In the genomic region with DNA sequence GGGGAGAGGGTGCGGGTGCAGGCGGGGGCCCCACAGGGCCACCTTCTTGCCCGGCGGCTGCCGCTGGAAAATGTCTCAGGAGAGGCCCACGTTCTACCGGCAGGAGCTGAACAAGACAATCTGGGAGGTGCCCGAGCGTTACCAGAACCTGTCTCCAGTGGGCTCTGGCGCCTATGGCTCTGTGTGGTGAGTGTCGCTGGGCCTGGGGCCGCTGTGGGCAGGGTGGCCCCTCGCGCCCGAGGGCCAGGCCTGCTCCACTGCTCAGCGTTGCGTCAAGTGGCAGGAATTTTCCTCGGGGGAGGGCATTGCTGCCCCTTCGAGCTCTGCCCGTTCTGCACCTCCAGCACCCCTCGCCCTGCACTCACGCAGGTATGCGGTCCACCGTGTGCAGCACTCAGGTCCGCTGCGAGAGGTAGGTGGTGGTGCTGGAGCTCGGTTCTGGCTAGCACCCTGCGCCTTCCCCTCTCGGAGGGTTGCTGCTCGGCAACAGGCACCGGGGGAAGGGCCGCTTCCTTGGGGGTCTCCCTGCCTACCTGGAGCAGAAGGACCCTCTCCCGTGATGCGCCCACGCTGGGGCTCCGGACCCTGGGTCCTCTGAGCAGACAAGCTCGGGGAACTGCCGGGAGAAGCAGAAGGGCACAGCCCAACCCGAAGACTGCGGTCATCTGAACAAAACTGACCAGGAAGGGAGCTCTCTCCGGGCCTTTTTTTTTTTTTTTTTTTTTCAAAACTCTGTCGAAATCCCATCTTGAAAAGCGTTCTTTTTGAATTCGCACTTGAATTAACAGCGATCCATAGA, we compare ENCODE assay signal across 8 cellular contexts. TPM values are rescaled to one million over a fixed set of nuclear protein-coding genes. Genes with fewer than 3 reads are reported as not detected.
DNase-seq lines count a peak whose midpoint lies in the region; ATAC-seq and TF ChIP-seq lines count a peak whose summit lies in the region.

No MANE protein-coding gene starts in this region.

- peak overlapping the region; percentile 73 for H3K27ac ChIP-seq in SU-DHL-6 (ENCODE audit: low read depth, low read length)

- peak overlapping the region; percentile 99 for H3K4me3 ChIP-seq in AG04449 (ENCODE audit: low read depth, low read length)
- peak overlapping the region; percentile 86 for H3K4me3 ChIP-seq in SU-DHL-6 (ENCODE audit: insufficient read depth, low read length, poor library complexity, severe bottlenecking)
- H3K4me3 ChIP-seq in iPS-18c (ENCODE audit: insufficient read depth, low read depth, low read length), result peak overlapping the region; percentile 93
- peak overlapping the region; percentile 90 for H3K4me3 ChIP-seq in skeletal muscle satellite cell (ENCODE audit: low read length)

- peak overlapping the region; percentile 82 for H3K4me2 ChIP-seq in SU-DHL-6 (ENCODE audit: low read depth, low read length, poor library complexity, severe bottlenecking)
- peak overlapping the region; percentile 80 for H3K4me2 ChIP-seq in skeletal muscle satellite cell (ENCODE audit: low read length)

- ATAC-seq in GM19023 (IDR thresholded peaks at IDR 0.05; ENCODE audit: unreplicated experiment) (peak; percentile 28), HG03175 (IDR thresholded peaks at IDR 0.05; ENCODE audit: unreplicated experiment) (peak; percentile 26)

- peaks cover 8% of the 10 kb centered on the region for H3K4me1 ChIP-seq in skeletal muscle satellite cell (ENCODE audit: control insufficient read depth, insufficient read depth, low read length)

- H3K9me3 ChIP-seq in SU-DHL-6 (ENCODE audit: insufficient read depth, low read length) (no peaks in the 10 kb centered on the region), iPS-18c (ENCODE audit: control insufficient read depth, insufficient read depth, low read length) (no peaks in the 10 kb centered on the region), skeletal muscle satellite cell (replicated peaks; ENCODE audit: low read length) (no peaks in the 10 kb centered on the region)

- H3K9ac ChIP-seq in SU-DHL-6 (ENCODE audit: low read length), result peak overlapping the region; percentile 86
- H3K9ac ChIP-seq in skeletal muscle satellite cell (ENCODE audit: low read depth, low read length), result peak overlapping the region; percentile 94

- H2AFZ ChIP-seq in SU-DHL-6 (ENCODE audit: low read depth, low read length, severe bottlenecking), result peak overlapping the region; percentile 61

- TF ChIP-seq CTCF in AG04449 (IDR thresholded peaks at IDR 0.05; ENCODE audit: insufficient read depth, low read length, missing control alignments) (no peak), SU-DHL-6 (IDR thresholded peaks at IDR 0.05; ENCODE audit: insufficient read depth, low read length, poor library complexity, severe bottlenecking) (no peak)

- POLR2A ChIA-PET in AG04449 (lab: Yijun Ruan, JAX), result interaction anchor here (0.6 to 1.0 kb wide), 3 partner anchors 109 to 990 kb away, joined by 3 to 4 read pairs (median 3); no protein-coding TSS in a partner anchor

- peaks cover 57% of the 10 kb centered on the region for H3K79me2 ChIP-seq in SU-DHL-6 (ENCODE audit: insufficient read depth, low read length)

- H3F3A ChIP-seq in SU-DHL-6 (ENCODE audit: insufficient read depth), result peaks cover 6% of the 10 kb centered on the region; the same call in 1 of the 2 replicates

- H3K9me2 ChIP-seq in SU-DHL-6 (replicated peaks; ENCODE audit: insufficient read depth, low read length), result no peaks in the 10 kb centered on the region

- CTCF ChIA-PET in AG04449 (lab: Yijun Ruan, JAX), result interaction anchor here (0.6 to 9.7 kb wide), 23 partner anchors 7 to 240 kb away, joined by 3 to 210 read pairs (median 4); no protein-coding TSS in a partner anchor

- DNase-seq in AG04449 (ENCODE audit: low read depth, low spot score) (no peak), astrocyte of the hippocampus (ENCODE audit: low read depth, low spot score) (peak; percentile 59), NCI-H2029 (lab: John Stamatoyannopoulos, UW) (no peak)

- H3K27me3 ChIP-seq in SU-DHL-6 (ENCODE audit: low read length) (no peaks in the 10 kb centered on the region), skeletal muscle satellite cell (ENCODE audit: control insufficient read depth, insufficient read depth, low read length) (no peaks in the 10 kb centered on the region)

- H3K36me3 ChIP-seq in SU-DHL-6 (ENCODE audit: low read length) (peaks cover 6% of the 10 kb centered on the region; the same call in 1 of the 2 replicates), skeletal muscle satellite cell (ENCODE audit: insufficient read depth, low read length) (no peaks in the 10 kb centered on the region)

- H4K20me1 ChIP-seq in SU-DHL-6 (ENCODE audit: low read depth, low read length), result peaks cover 31% of the 10 kb centered on the region

RNA-seq across cellular contexts. Expression of a gene that starts 0.7 kb away (rescaled TPM):
- 51.7 and 55.9 TPM in 2 replicates for total RNA-seq in skeletal muscle satellite cell (2012; rRNA removed)

RNA-seq across cellular contexts. Expression of a gene that starts 3.8 kb away (rescaled TPM):
- 0.22 TPM in 1 of 2 replicates, not detected in the other for total RNA-seq in skeletal muscle satellite cell (2012; rRNA removed)
